In genomic region chr5:150256416-150257064, GRCh38 we compare ENCODE assay signal across 20 cellular contexts. TPM values are rescaled to one million over a fixed set of nuclear protein-coding genes. Genes with fewer than 3 reads are reported as not detected.
A peak's percentile ranks its signal among the peaks of the same experiment; 100 is the strongest.
DNase-seq lines count a peak whose midpoint lies in the region; ATAC-seq and TF ChIP-seq lines count a peak whose summit lies in the region.
"Had no signal": no experiment of that assay in that cellular context is flagged by ENCODE, and none has a peak within 500 bp of the region (broad histone marks: within the 10 kb centered on the region; RNA-seq: fewer than 3 reads in every experiment).

No MANE protein-coding gene starts in this region.

- CTCF ChIA-PET in Panc1 (lab: Charles Lee), result interaction anchor here (0.5 to 0.6 kb wide), 3 partner anchors 14 to 888 kb away, joined by 3 to 6 read pairs (median 4); no protein-coding TSS in a partner anchor

- no peaks in the 10 kb centered on the region for H4K20me1 ChIP-seq in neural progenitor cell (ENCODE audit: low read depth)

- no peaks in the 10 kb centered on the region for H3K36me3 ChIP-seq in Panc1 (ENCODE audit: control insufficient read depth, insufficient read depth, low read length)
- H3K36me3 ChIP-seq in neural progenitor cell, result no peaks in the 10 kb centered on the region
- H3K36me3 ChIP-seq: ascending aorta had no signal

- TF ChIP-seq CTCF in Panc1 (IDR thresholded peaks at IDR 0.05) (no peak), epithelial cell of esophagus (IDR thresholded peaks at IDR 0.05; ENCODE audit: insufficient read depth, low read depth, low read length, missing control alignments) (peak; percentile 11), neural progenitor cell (IDR thresholded peaks at IDR 0.05) (peak; percentile 58)

- H3K4me3 ChIP-seq in Panc1 (ENCODE audit: low read depth in 2 of 2, low read length in 2 of 2), result no peak overlapping the region
- no peak overlapping the region for H3K4me3 ChIP-seq in epithelial cell of esophagus (ENCODE audit: low read length)
- no peak overlapping the region for H3K4me3 ChIP-seq in neural progenitor cell
- H3K4me3 ChIP-seq: ascending aorta, smooth muscle cell had no signal

- no peaks in the 10 kb centered on the region for H3K9me3 Mint-ChIP-seq in neural progenitor cell
- H3K9me3 Mint-ChIP-seq: activated CD4-positive, alpha-beta memory T cell treated with anti-CD3 and anti-CD28 coated beads, Interleukin-2, amount 10 ng/mL, durations not matched to agents 7 days and 5 days; CD4-positive, alpha-beta T cell; effector memory CD8-positive, alpha-beta T cell; natural killer cell treated with Interleukin-12 subunit alpha and Interleukin-12 subunit beta and Interleukin-15 and Interleukin-18, amount 100 ng/mL, for 72 hours had no signal

- peaks cover 9% of the 10 kb centered on the region for H3K27me3 Mint-ChIP-seq in neural progenitor cell (ENCODE audit: insufficient read depth, low read depth)
- H3K27me3 Mint-ChIP-seq: CD4-positive, alpha-beta T cell had no signal

- DNase-seq in ELF-1 (ENCODE audit: low read depth, low spot score) (peak; percentile 68), Panc1 (ENCODE audit: low read depth, low spot score) (no peak), epithelial cell of esophagus (ENCODE audit: low read depth) (no peak), neural progenitor cell (ENCODE audit: low spot score) (peak; percentile 65), SW 1271 (lab: John Stamatoyannopoulos, UW) (no peak)
- DNase-seq: activated CD4-positive, alpha-beta memory T cell treated with anti-CD3 and anti-CD28 coated beads, Interleukin-2, amount 10 ng/mL, durations not matched to agents 7 days and 5 days; CD4-positive, alpha-beta T cell; effector memory CD8-positive, alpha-beta T cell; GF-D8; HCEC 1CT; NCI-H510A; T-helper 9 cell had no signal

- H2AFZ ChIP-seq in neural progenitor cell (replicated peaks), result no peak overlapping the region

- peak overlapping the region; percentile 62 for H3K4me2 ChIP-seq in neural progenitor cell
- H3K4me2 ChIP-seq: smooth muscle cell had no signal

- peak overlapping the region; percentile 75 for H3K4me3 Mint-ChIP-seq in neural progenitor cell
- H3K4me3 Mint-ChIP-seq: activated CD4-positive, alpha-beta memory T cell treated with anti-CD3 and anti-CD28 coated beads, Interleukin-2, amount 10 ng/mL, durations not matched to agents 7 days and 5 days; CD4-positive, alpha-beta T cell; effector memory CD8-positive, alpha-beta T cell; natural killer cell treated with Interleukin-12 subunit alpha and Interleukin-12 subunit beta and Interleukin-15 and Interleukin-18, amount 100 ng/mL, for 72 hours had no signal

- intact Hi-C loops in Panc1 (cut with micrococcal nuclease; ENCODE audit: unreplicated experiment), result no loop called here

- in situ Hi-C loops in Panc1 (cut with HindIII; ENCODE audit: low pct_unique_long_range_greater_than_20kb, low sequenced_read_pairs), result no loop called here

- no peaks in the 10 kb centered on the region for H3K36me3 Mint-ChIP-seq in neural progenitor cell
- H3K36me3 Mint-ChIP-seq: natural killer cell treated with Interleukin-12 subunit alpha and Interleukin-12 subunit beta and Interleukin-15 and Interleukin-18, amount 100 ng/mL, for 72 hours had no signal

- H3F3A ChIP-seq in neural progenitor cell (ENCODE audit: low read depth), result peaks cover 10% of the 10 kb centered on the region

- ATAC-seq in Panc1, result peak; percentile 49; the same call in 1 of the 2 replicates
- ATAC-seq in HG03520 (IDR thresholded peaks at IDR 0.05; ENCODE audit: unreplicated experiment), result no peak
- ATAC-seq in GM18867 (IDR thresholded peaks at IDR 0.05; ENCODE audit: unreplicated experiment), result no peak
- ATAC-seq in GM18520 (IDR thresholded peaks at IDR 0.05; ENCODE audit: unreplicated experiment), result no peak
- ATAC-seq: effector memory CD8-positive, alpha-beta T cell; left lobe of liver had no signal

- H3K9me3 ChIP-seq in Panc1 (ENCODE audit: control insufficient read depth, insufficient read depth, low read depth, low read length), result no peaks in the 10 kb centered on the region
- no peaks in the 10 kb centered on the region for H3K9me3 ChIP-seq in neural progenitor cell (ENCODE audit: low read depth)
- H3K9me3 ChIP-seq: ascending aorta had no signal

- POLR2A ChIA-PET in Panc1 (lab: Charles Lee), result interaction anchor here (0.6 kb wide), 1 partner anchor 209 kb away, joined by 5 read pairs; no protein-coding TSS in a partner anchor

- BruUV-seq in Panc1 (replicated peaks; lab: Mats Ljungman, UMichigan), result no TSS peak

- H3K4me1 Mint-ChIP-seq in neural progenitor cell, result peaks cover 50% of the 10 kb centered on the region
- H3K4me1 Mint-ChIP-seq: activated CD4-positive, alpha-beta memory T cell treated with anti-CD3 and anti-CD28 coated beads, Interleukin-2, amount 10 ng/mL, durations not matched to agents 7 days and 5 days had no signal

- H3K9ac ChIP-seq in neural progenitor cell, result no peak overlapping the region

- no peak overlapping the region for H3K27ac ChIP-seq in Panc1 (ENCODE audit: low read length)
- H3K27ac ChIP-seq in neural progenitor cell, result no peak overlapping the region
- H3K27ac ChIP-seq: ascending aorta, RWPE1 had no signal

- H3K4me1 ChIP-seq in Panc1 (ENCODE audit: control insufficient read depth, insufficient read depth, low read length), result peaks cover 8% of the 10 kb centered on the region; the same call in 1 of the 2 replicates
- H3K4me1 ChIP-seq in neural progenitor cell, result peaks cover 30% of the 10 kb centered on the region
- H3K4me1 ChIP-seq: ascending aorta had no signal

- peak overlapping the region; percentile 92 for H3K27ac Mint-ChIP-seq in neural progenitor cell
- H3K27ac Mint-ChIP-seq: activated CD4-positive, alpha-beta memory T cell treated with anti-CD3 and anti-CD28 coated beads, Interleukin-2, amount 10 ng/mL, durations not matched to agents 7 days and 5 days; CD4-positive, alpha-beta T cell; effector memory CD8-positive, alpha-beta T cell; natural killer cell treated with Interleukin-12 subunit alpha and Interleukin-12 subunit beta and Interleukin-15 and Interleukin-18, amount 100 ng/mL, for 72 hours had no signal

- H3K27me3 ChIP-seq in Panc1 (ENCODE audit: control insufficient read depth, insufficient read depth, low read length) (no peaks in the 10 kb centered on the region), neural progenitor cell (no peaks in the 10 kb centered on the region)
- H3K27me3 ChIP-seq: ascending aorta had no signal

- no peaks in the 10 kb centered on the region for H3K79me2 ChIP-seq in neural progenitor cell (ENCODE audit: low read depth)

RNA-seq across cellular contexts. Expression of gene CAMK2A, which starts 33.0 kb away (rescaled TPM):
- 0.51 TPM for total RNA-seq in Panc1 (2021; ENCODE audit: unreplicated experiment)
- 0.28 TPM for polyA plus RNA-seq in Panc1 (2012; ENCODE audit: insufficient read length)
- 0.09 and 0.28 TPM in 2 replicates for total RNA-seq in neural progenitor cell (ENCODE audit: low replicate concordance)
- total RNA-seq: activated CD4-positive, alpha-beta memory T cell treated with anti-CD3 and anti-CD28 coated beads, Interleukin-2, amount 10 ng/mL, durations not matched to agents 7 days and 5 days; ascending aorta; left lobe of liver; natural killer cell treated with Interleukin-12 subunit alpha and Interleukin-12 subunit beta and Interleukin-15 and Interleukin-18, amount 100 ng/mL, for 72 hours had no signal

RNA-seq across cellular contexts. Expression of gene ARSI, which starts 46.2 kb away (rescaled TPM):
- total RNA-seq in Panc1 (2021; ENCODE audit: unreplicated experiment) (18.6 TPM), neural progenitor cell (ENCODE audit: low replicate concordance) (4.2 and 13.1 TPM in 2 replicates)
- 16.4 TPM for polyA plus RNA-seq in Panc1 (2012; ENCODE audit: insufficient read length)
- total RNA-seq: activated CD4-positive, alpha-beta memory T cell treated with anti-CD3 and anti-CD28 coated beads, Interleukin-2, amount 10 ng/mL, durations not matched to agents 7 days and 5 days; ascending aorta; natural killer cell treated with Interleukin-12 subunit alpha and Interleukin-12 subunit beta and Interleukin-15 and Interleukin-18, amount 100 ng/mL, for 72 hours had no signal

Comparison
In these comparisons a context has a peak if more than half of its experiments do, and no peak if none do; other contexts are left out.
1. DNase-seq: peak in ELF-1 (single experiment) and neural progenitor cell (single experiment); none in Panc1 (single experiment), epithelial cell of esophagus (single experiment) and SW 1271 (0 of 2).